1 cellular context compared by ENCODE assay signal in genomic region chr11:23924226-23924625, GRCh38.
TF ChIP-seq lines count a peak whose summit lies in the region.

No MANE protein-coding gene starts in this region.

TF ChIP-seq in GM23338, 12 proteins besides CTCF, POLR2A, EP300 and RAD21 (continued from another document):
- no peak for TF ChIP-seq EZH2 (IDR thresholded peaks at IDR 0.05; ENCODE audit: low read depth, unreplicated experiment)
- TF ChIP-seq REST (IDR thresholded peaks at IDR 0.05; ENCODE audit: unreplicated experiment): no peak
- no peak for TF ChIP-seq EZH2phosphoT487 (IDR thresholded peaks at IDR 0.05; ENCODE audit: unreplicated experiment)
- no peak for TF ChIP-seq ZNF114 (CRISPR knock-in tag; IDR thresholded peaks at IDR 0.05)
- no peak for TF ChIP-seq POLR2AphosphoS5 (IDR thresholded peaks at IDR 0.05; ENCODE audit: low read depth)
TF ChIP-seq in GM23338: peak in this region for 0.
